ENCODE assay signal across 12 cellular contexts in the genomic region with DNA sequence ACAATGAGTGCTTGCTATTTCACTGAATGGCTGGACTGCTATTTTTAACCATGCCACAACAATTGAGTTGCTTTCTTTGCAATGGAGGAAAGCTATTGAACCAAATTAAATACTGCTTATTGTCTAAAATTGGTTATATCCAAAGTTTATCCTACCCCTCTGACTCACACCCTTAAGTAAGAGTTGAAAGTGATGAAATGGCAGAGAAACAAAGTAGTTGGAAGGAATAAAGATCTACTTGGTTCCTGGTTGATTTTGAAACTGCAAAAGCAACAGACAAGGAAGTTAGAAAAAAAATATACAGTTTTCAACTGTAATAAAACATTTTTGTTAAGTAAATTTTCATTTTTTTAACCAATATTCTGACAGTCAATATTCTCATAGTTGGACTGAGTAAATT. TPM values are rescaled to one million over a fixed set of nuclear protein-coding genes. Genes with fewer than 3 reads are reported as not detected.
DNase-seq lines count a peak whose midpoint lies in the region; ATAC-seq, FAIRE-seq and TF ChIP-seq lines count a peak whose summit lies in the region.
"Had no signal": no experiment of that assay in that cellular context is flagged by ENCODE, and none has a peak within 500 bp of the region (broad histone marks: within the 10 kb centered on the region; RNA-seq: fewer than 3 reads in every experiment).

No MANE protein-coding gene starts in this region.

- ATAC-seq in HG02763 (IDR thresholded peaks at IDR 0.05; ENCODE audit: unreplicated experiment) (no peak), HG02759 (IDR thresholded peaks at IDR 0.05; ENCODE audit: unreplicated experiment) (no peak)
- ATAC-seq: effector memory CD8-positive, alpha-beta T cell had no signal

- H3K4me3 ChIP-seq in AG04450 (ENCODE audit: low read depth, low read length) (no peak overlapping the region), MG63 (no peak overlapping the region)

- CTCF ChIA-PET in AG04450 (lab: Charles Lee) = no interaction called here

- no peaks in the 10 kb centered on the region for H3K9me3 ChIP-seq in AG04450 (ENCODE audit: control insufficient read depth, insufficient read depth, low read length)
- H3K9me3 ChIP-seq in MG63 = no peaks in the 10 kb centered on the region

- FAIRE-seq in TTC549 (lab: Jason Lieb, UNC) = peak; percentile 61

- no peak for DNase-seq in AG04450 (ENCODE audit: low read depth, low spot score)
- DNase-seq in HCEC 1CT = peak; percentile 73
- peak; percentile 82 for DNase-seq in iris pigment epithelial cell (ENCODE audit: low read depth)
- DNase-seq in MG63 = no peak
- no peak for DNase-seq in Ammon's horn (ENCODE audit: low spot score)
- DNase-seq: activated CD4-positive, CD25-positive, alpha-beta regulatory T cell; C1 segment of cervical spinal cord; effector memory CD8-positive, alpha-beta T cell; NCI-H1930 had no signal

- H3K27me3 ChIP-seq in AG04450 (ENCODE audit: control insufficient read depth, insufficient read depth, low read length) (no peaks in the 10 kb centered on the region), MG63 (no peaks in the 10 kb centered on the region)

- peak overlapping the region; percentile 49 for H3K27ac ChIP-seq in AG04450 (ENCODE audit: low read depth, low read length)

- no peak for TF ChIP-seq CTCF in AG04450 (IDR thresholded peaks at IDR 0.05; ENCODE audit: low read depth, low read length)

- POLR2A ChIA-PET in AG04450 (lab: Yijun Ruan, JAX) = interaction anchor here (0.7 kb wide), 1 partner anchor 220 kb away, joined by 9 read pairs; no protein-coding TSS in a partner anchor

- H3K36me3 ChIP-seq in MG63 = no peaks in the 10 kb centered on the region

RNA-seq across cellular contexts. Expression of gene EML4, which starts 47.6 kb away (rescaled TPM):
- 60.2 and 81.0 TPM in 2 replicates for polyA plus RNA-seq in AG04450 (2011; rRNA removed)
- polyA minus RNA-seq in AG04450 (2011; rRNA and poly(A)+ RNA removed) = 68.3 and 89.5 TPM in 2 replicates
- 18.5 and 19.5 TPM in 2 replicates for total RNA-seq in MG63 (2014; rRNA removed; shearing (Covaris generic); ENCODE audit: low replicate concordance)

Comparison
In these comparisons a context has a peak if more than half of its experiments do, and no peak if none do; other contexts are left out.
1. DNase-seq: peak in HCEC 1CT (single experiment) and iris pigment epithelial cell (single experiment); none in AG04450 (single experiment), MG63 (single experiment) and Ammon's horn (single experiment).